Comparison of ENCODE assay signal across 8 cellular contexts in the genomic region with DNA sequence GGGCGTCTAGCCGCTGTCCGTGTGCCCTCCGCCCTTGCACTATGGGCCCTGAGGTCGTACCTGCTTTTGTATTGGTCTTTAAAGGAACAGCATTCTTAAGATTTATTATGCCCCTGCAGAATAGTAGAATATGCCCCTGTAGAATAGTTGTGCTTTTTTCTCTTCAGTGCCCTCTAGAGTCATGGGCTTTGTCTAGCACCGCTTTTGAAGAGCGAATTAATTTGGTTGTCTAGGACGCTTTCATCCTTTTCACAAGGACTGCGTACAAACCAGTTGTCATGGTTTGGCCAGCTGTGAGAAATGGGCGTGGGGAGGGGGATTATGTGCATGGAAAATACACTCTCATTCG. TPM values are rescaled to one million over a fixed set of nuclear protein-coding genes. Genes with fewer than 3 reads are reported as not detected.
DNase-seq lines count a peak whose midpoint lies in the region; ATAC-seq and TF ChIP-seq lines count a peak whose summit lies in the region.

No MANE protein-coding gene starts in this region.

- peak overlapping the region; percentile 98 to 100 for H3K27ac ChIP-seq in liver (ENCODE audit: low read depth in 1 of 2, low read length in 2 of 2)

- intact Hi-C loops in Right ventricle myocardium inferior (cut with DNase I) = loop anchor here (2.0 to 10.0 kb wide), 4 partner anchors 137 to 735 kb away; a partner anchor contains a TSS
- intact Hi-C loops in cardiac septum (cut with DNase I) = loop anchor here (5.0 to 10.0 kb wide), 2 partner anchors 155 to 663 kb away; a partner anchor contains a TSS

- peaks cover 7 to 46% (median 27%) of the 10 kb centered on the region in 4 donors for H3K36me3 ChIP-seq in liver (ENCODE audit: control insufficient read depth in 4 of 4, insufficient read depth in 3 of 4, low read depth in 1 of 4, low read length in 3 of 4)

- peak; percentile 32 to 48 for TF ChIP-seq RAD21 in liver (IDR thresholded peaks at IDR 0.05)

- ATAC-seq in Right ventricle myocardium inferior (peak; percentile 17), HG02973 (IDR thresholded peaks at IDR 0.05; ENCODE audit: unreplicated experiment) (peak; percentile 14)

- H3K9me3 ChIP-seq in liver (ENCODE audit: control insufficient read depth in 4 of 4, low read length in 3 of 4) = no peaks in the 10 kb centered on the region

- no peaks in the 10 kb centered on the region for H3K27me3 ChIP-seq in liver (ENCODE audit: control insufficient read depth in 4 of 4, insufficient read depth in 4 of 4, low read length in 3 of 4)

- peak overlapping the region; percentile 86 to 98 for H3K9ac ChIP-seq in liver (ENCODE audit: low read depth in 1 of 2, low read length in 2 of 2)

- WGBS in liver = under 1% methylated on average over 11 of the region's 11 CpGs

- DNase-seq in Right ventricle myocardium inferior (ENCODE audit: missing footprints) (no peak), cardiac septum (ENCODE audit: low spot score) (no peak), NCI-H2081 (lab: John Stamatoyannopoulos, UW) (peak; percentile 52 to 87), T-helper 22 cell (ENCODE audit: low read depth) (peak; percentile 7), dermis blood vessel endothelial cell (peak; percentile 86), stromal cell of bone marrow (ENCODE audit: low read depth) (peak; percentile 67)

- peaks cover 3 to 38% (median 24%) of the 10 kb centered on the region in 4 donors for H3K4me1 ChIP-seq in liver (ENCODE audit: control insufficient read depth in 4 of 4, insufficient read depth in 4 of 4, low read length in 3 of 4)

- peak; percentile 27 for TF ChIP-seq CTCF in liver (IDR thresholded peaks at IDR 0.05; ENCODE audit: low read depth, low read length, missing input control)

- H3K4me3 ChIP-seq in liver (ENCODE audit: low read depth in 1 of 3, low read length in 3 of 3) = peak overlapping the region; percentile 64 to 99 (median 87)

TF ChIP-seq in liver, 16 proteins besides CTCF, POLR2A, EP300 and RAD21:
- TF ChIP-seq HNF4G (IDR thresholded peaks at IDR 0.05) (no peak), YY1 (IDR thresholded peaks at IDR 0.05) (no peak), HNF4A (conservative IDR thresholded peaks at IDR 0.05) (no peak), TAF1 (conservative IDR thresholded peaks at IDR 0.05) (no peak), SP1 (IDR thresholded peaks at IDR 0.05) (no peak), FOXA2 (IDR thresholded peaks at IDR 0.05) (no peak), JUND (IDR thresholded peaks at IDR 0.05) (no peak), GABPA (IDR thresholded peaks at IDR 0.05 in 1 of 2, conservative IDR thresholded peaks at IDR 0.05 in 1 of 2) (no peak), FOXA1 (IDR thresholded peaks at IDR 0.05) (no peak), EGR1 (IDR thresholded peaks at IDR 0.05; ENCODE audit: low read depth in 2 of 2) (no peak), NR2F2 (IDR thresholded peaks at IDR 0.05) (no peak), RXRA (IDR thresholded peaks at IDR 0.05) (no peak)
- TF ChIP-seq, protein P1, sequence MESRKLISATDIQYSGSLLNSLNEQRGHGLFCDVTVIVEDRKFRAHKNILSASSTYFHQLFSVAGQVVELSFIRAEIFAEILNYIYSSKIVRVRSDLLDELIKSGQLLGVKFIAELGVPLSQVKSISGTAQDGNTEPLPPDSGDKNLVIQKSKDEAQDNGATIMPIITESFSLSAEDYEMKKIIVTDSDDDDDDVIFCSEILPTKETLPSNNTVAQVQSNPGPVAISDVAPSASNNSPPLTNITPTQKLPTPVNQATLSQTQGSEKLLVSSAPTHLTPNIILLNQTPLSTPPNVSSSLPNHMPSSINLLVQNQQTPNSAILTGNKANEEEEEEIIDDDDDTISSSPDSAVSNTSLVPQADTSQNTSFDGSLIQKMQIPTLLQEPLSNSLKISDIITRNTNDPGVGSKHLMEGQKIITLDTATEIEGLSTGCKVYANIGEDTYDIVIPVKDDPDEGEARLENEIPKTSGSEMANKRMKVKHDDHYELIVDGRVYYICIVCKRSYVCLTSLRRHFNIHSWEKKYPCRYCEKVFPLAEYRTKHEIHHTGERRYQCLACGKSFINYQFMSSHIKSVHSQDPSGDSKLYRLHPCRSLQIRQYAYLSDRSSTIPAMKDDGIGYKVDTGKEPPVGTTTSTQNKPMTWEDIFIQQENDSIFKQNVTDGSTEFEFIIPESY (IDR thresholded peaks at IDR 0.05) = no peak
- TF ChIP-seq, protein P2, sequence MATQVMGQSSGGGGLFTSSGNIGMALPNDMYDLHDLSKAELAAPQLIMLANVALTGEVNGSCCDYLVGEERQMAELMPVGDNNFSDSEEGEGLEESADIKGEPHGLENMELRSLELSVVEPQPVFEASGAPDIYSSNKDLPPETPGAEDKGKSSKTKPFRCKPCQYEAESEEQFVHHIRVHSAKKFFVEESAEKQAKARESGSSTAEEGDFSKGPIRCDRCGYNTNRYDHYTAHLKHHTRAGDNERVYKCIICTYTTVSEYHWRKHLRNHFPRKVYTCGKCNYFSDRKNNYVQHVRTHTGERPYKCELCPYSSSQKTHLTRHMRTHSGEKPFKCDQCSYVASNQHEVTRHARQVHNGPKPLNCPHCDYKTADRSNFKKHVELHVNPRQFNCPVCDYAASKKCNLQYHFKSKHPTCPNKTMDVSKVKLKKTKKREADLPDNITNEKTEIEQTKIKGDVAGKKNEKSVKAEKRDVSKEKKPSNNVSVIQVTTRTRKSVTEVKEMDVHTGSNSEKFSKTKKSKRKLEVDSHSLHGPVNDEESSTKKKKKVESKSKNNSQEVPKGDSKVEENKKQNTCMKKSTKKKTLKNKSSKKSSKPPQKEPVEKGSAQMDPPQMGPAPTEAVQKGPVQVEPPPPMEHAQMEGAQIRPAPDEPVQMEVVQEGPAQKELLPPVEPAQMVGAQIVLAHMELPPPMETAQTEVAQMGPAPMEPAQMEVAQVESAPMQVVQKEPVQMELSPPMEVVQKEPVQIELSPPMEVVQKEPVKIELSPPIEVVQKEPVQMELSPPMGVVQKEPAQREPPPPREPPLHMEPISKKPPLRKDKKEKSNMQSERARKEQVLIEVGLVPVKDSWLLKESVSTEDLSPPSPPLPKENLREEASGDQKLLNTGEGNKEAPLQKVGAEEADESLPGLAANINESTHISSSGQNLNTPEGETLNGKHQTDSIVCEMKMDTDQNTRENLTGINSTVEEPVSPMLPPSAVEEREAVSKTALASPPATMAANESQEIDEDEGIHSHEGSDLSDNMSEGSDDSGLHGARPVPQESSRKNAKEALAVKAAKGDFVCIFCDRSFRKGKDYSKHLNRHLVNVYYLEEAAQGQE (IDR thresholded peaks at IDR 0.05) = no peak
- TF ChIP-seq, protein P3, sequence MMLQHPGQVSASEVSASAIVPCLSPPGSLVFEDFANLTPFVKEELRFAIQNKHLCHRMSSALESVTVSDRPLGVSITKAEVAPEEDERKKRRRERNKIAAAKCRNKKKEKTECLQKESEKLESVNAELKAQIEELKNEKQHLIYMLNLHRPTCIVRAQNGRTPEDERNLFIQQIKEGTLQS (IDR thresholded peaks at IDR 0.05) = no peak
- TF ChIP-seq, protein P4, sequence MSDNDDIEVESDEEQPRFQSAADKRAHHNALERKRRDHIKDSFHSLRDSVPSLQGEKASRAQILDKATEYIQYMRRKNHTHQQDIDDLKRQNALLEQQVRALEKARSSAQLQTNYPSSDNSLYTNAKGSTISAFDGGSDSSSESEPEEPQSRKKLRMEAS (IDR thresholded peaks at IDR 0.05) = no peak

RNA-seq across cellular contexts. Expression of a gene that starts 0.6 kb away (rescaled TPM):
- total RNA-seq in Right ventricle myocardium inferior (14.7 TPM), cardiac septum (16.4 TPM), dermis blood vessel endothelial cell (16.1 and 23.1 TPM in 2 replicates), liver (10 to 100 TPM; 13.9 to 23.3 TPM)
- polyA plus RNA-seq in liver = 1 to 10 TPM; 5.3 to 8.1 TPM

RNA-seq across cellular contexts. Expression of a gene that starts 1.3 kb away (rescaled TPM):
- total RNA-seq in Right ventricle myocardium inferior (321 TPM), cardiac septum (443 TPM), dermis blood vessel endothelial cell (520 and 574 TPM in 2 replicates), liver (100 to 1,000 TPM; 165 to 357 TPM)
- 100 to 1,000 TPM; 249 to 329 TPM for polyA plus RNA-seq in liver

RNA-seq across cellular contexts. Expression of a gene that starts 10.5 kb away (rescaled TPM):
- total RNA-seq in Right ventricle myocardium inferior (8.2 TPM), cardiac septum (8.0 TPM), dermis blood vessel endothelial cell (5.9 and 8.7 TPM in 2 replicates), liver (1 to 10 TPM; 8.0 TPM)
- polyA plus RNA-seq in liver = 1 to 10 TPM; 3.0 to 5.1 TPM

RNA-seq across cellular contexts. Expression of a gene that starts 58.5 kb away (rescaled TPM):
- total RNA-seq in Right ventricle myocardium inferior (3.8 TPM), cardiac septum (3.6 TPM), dermis blood vessel endothelial cell (2.7 and 3.2 TPM in 2 replicates), liver (1 to 10 TPM; 2.5 to 3.8 TPM)
- 1 to 10 TPM; 1.2 to 1.4 TPM for polyA plus RNA-seq in liver

Comparison
In these comparisons a context has a peak if more than half of its experiments do, and no peak if none do; other contexts are left out.
1. DNase-seq: peak in NCI-H2081 (2 of 2), T-helper 22 cell (single experiment), dermis blood vessel endothelial cell (single experiment) and stromal cell of bone marrow (single experiment); none in Right ventricle myocardium inferior (single experiment) and cardiac septum (single experiment).